8 cellular contexts compared by ENCODE assay signal in genomic region chr17:32519769-32520701, GRCh38. TPM values are rescaled to one million over a fixed set of nuclear protein-coding genes. Genes with fewer than 3 reads are reported as not detected.
DNase-seq lines count a peak whose midpoint lies in the region; ATAC-seq and FAIRE-seq lines count a peak whose summit lies in the region.

No MANE protein-coding gene starts in this region.

- peaks cover 3% of the 10 kb centered on the region for H3K9me3 Mint-ChIP-seq in activated CD4-positive, alpha-beta T cell treated with anti-CD3 and anti-CD28 coated beads, Interleukin-2, amount 10 ng/mL, durations not matched to agents 7 days and 5 days
- peaks cover 0 to 8% (median 0%) of the 10 kb centered on the region in 11 donors for H3K9me3 Mint-ChIP-seq in naive thymus-derived CD4-positive, alpha-beta T cell

- peaks cover 4% of the 10 kb centered on the region for H3K36me3 Mint-ChIP-seq in activated CD4-positive, alpha-beta T cell treated with anti-CD3 and anti-CD28 coated beads, Interleukin-2, amount 10 ng/mL, durations not matched to agents 7 days and 5 days (ENCODE audit: low read depth)
- H3K36me3 Mint-ChIP-seq in naive thymus-derived CD4-positive, alpha-beta T cell, result peaks cover 0 to 4% (median 0%) of the 10 kb centered on the region in 5 donors

- no peaks in the 10 kb centered on the region for H3K27me3 Mint-ChIP-seq in activated CD4-positive, alpha-beta T cell treated with anti-CD3 and anti-CD28 coated beads, Interleukin-2, amount 10 ng/mL, durations not matched to agents 7 days and 5 days
- no peaks in the 10 kb centered on the region for H3K27me3 Mint-ChIP-seq in naive thymus-derived CD4-positive, alpha-beta T cell

- intact Hi-C loops in naive thymus-derived CD4-positive, alpha-beta T cell (cut with micrococcal nuclease), result loop anchor here (1.0 to 5.0 kb wide), 8 partner anchors 17 to 1423 kb away; partner anchors contain the start of genes CDK5R1 (in 1 of the 2), PSMD11 (in 1 of the 2) and ZNF207 (in 1 of the 2)

- H3K27me3 ChIP-seq in BLaER1 (no peaks in the 10 kb centered on the region), HUES48 (ENCODE audit: control insufficient read depth, insufficient read depth, low read length) (no peaks in the 10 kb centered on the region), endocrine pancreas (ENCODE audit: control insufficient read depth, insufficient read depth, low read length) (no peaks in the 10 kb centered on the region)
- no peaks in the 10 kb centered on the region for H3K27me3 ChIP-seq in naive thymus-derived CD4-positive, alpha-beta T cell (ENCODE audit: control insufficient read depth in 2 of 2, insufficient read depth in 2 of 2, low read length in 2 of 2)

- peak; percentile 80 for FAIRE-seq in urothelium cell line (lab: Jason Lieb, UNC)

- H4K20me1 ChIP-seq in BLaER1, result no peaks in the 10 kb centered on the region

- peak overlapping the region; percentile 94 for H3K4me2 ChIP-seq in BLaER1

- H3K4me3 ChIP-seq in BLaER1, result peak overlapping the region; percentile 65
- H3K4me3 ChIP-seq in HUES48 (ENCODE audit: low read depth, low read length), result peak overlapping the region; percentile 64
- peak overlapping the region; percentile 57 for H3K4me3 ChIP-seq in endocrine pancreas (ENCODE audit: control insufficient read depth, insufficient read depth, low read length)
- H3K4me3 ChIP-seq in naive thymus-derived CD4-positive, alpha-beta T cell (ENCODE audit: low read length), result peak overlapping the region; percentile 50

- H3K4me3 Mint-ChIP-seq in activated CD4-positive, alpha-beta T cell treated with anti-CD3 and anti-CD28 coated beads, Interleukin-2, amount 10 ng/mL, durations not matched to agents 7 days and 5 days, result peak overlapping the region; percentile 73
- H3K4me3 Mint-ChIP-seq in naive thymus-derived CD4-positive, alpha-beta T cell, result peak overlapping the region; percentile 76 to 96 (median 88)

- H3K4me1 ChIP-seq in BLaER1 (peaks cover 97% of the 10 kb centered on the region), HUES48 (ENCODE audit: control insufficient read depth, insufficient read depth, low read length) (peaks cover 69% of the 10 kb centered on the region), endocrine pancreas (ENCODE audit: control insufficient read depth, insufficient read depth, low read length) (no peaks in the 10 kb centered on the region)
- H3K4me1 ChIP-seq in naive thymus-derived CD4-positive, alpha-beta T cell (ENCODE audit: control insufficient read depth in 2 of 2, insufficient read depth in 2 of 2, low read length in 2 of 2), result peaks cover 53 to 64% of the 10 kb centered on the region in 2 donors

- H3K9ac ChIP-seq in BLaER1 (peak overlapping the region; percentile 53), HUES48 (ENCODE audit: low read depth, low read length) (peak overlapping the region; percentile 50), endocrine pancreas (ENCODE audit: control insufficient read depth, insufficient read depth, low read length) (no peak overlapping the region)

- CTCF ChIA-PET in activated CD4-positive, alpha-beta T cell treated with anti-CD3 and anti-CD28 coated beads, Interleukin-2, amount 10 ng/mL, durations not matched to agents 7 days and 5 days (lab: Charles Lee), result interaction anchor here (0.7 kb wide), 2 partner anchors 984 to 1202 kb away, joined by 4 to 5 read pairs; no protein-coding TSS in a partner anchor
- CTCF ChIA-PET in naive thymus-derived CD4-positive, alpha-beta T cell (lab: Charles Lee), result interaction anchor here (0.7 to 3.5 kb wide), 6 partner anchors 8 to 58 kb away, joined by 3 to 20 read pairs (median 5); partner anchors contain the start of gene CDK5R1

- H3K36me3 ChIP-seq in BLaER1 (no peaks in the 10 kb centered on the region), HUES48 (ENCODE audit: control insufficient read depth, insufficient read depth, low read length) (no peaks in the 10 kb centered on the region), endocrine pancreas (ENCODE audit: control insufficient read depth, insufficient read depth, low read length) (no peaks in the 10 kb centered on the region)
- no peaks in the 10 kb centered on the region for H3K36me3 ChIP-seq in naive thymus-derived CD4-positive, alpha-beta T cell (ENCODE audit: control insufficient read depth in 2 of 3, insufficient read depth in 3 of 3, low read length in 3 of 3)

- ATAC-seq in naive thymus-derived CD4-positive, alpha-beta T cell, result peak; percentile 51
- ATAC-seq in GM18868 (IDR thresholded peaks at IDR 0.05; ENCODE audit: unreplicated experiment) (no peak), GM21529 (IDR thresholded peaks at IDR 0.05; ENCODE audit: unreplicated experiment) (no peak)

- peak; percentile 66 for DNase-seq in activated CD4-positive, alpha-beta T cell treated with anti-CD3 and anti-CD28 coated beads, Interleukin-2, amount 10 ng/mL, durations not matched to agents 7 days and 5 days
- peak in 8 of 9 donors; percentile 24 to 65 (median 50) for DNase-seq in naive thymus-derived CD4-positive, alpha-beta T cell
- peak; percentile 70 for DNase-seq in urothelium cell line (ENCODE audit: low spot score)

- H3K27ac ChIP-seq in BLaER1 (peak overlapping the region; percentile 61), HUES48 (ENCODE audit: low read depth, low read length) (peak overlapping the region; percentile 96)
- peak overlapping the region; percentile 60 for H3K27ac ChIP-seq in naive thymus-derived CD4-positive, alpha-beta T cell (ENCODE audit: low read depth, low read length)

- peak overlapping the region; percentile 95 for H3K27ac Mint-ChIP-seq in activated CD4-positive, alpha-beta T cell treated with anti-CD3 and anti-CD28 coated beads, Interleukin-2, amount 10 ng/mL, durations not matched to agents 7 days and 5 days
- H3K27ac Mint-ChIP-seq in naive thymus-derived CD4-positive, alpha-beta T cell, result peak overlapping the region; percentile 88 to 99 (median 93)

- POLR2A ChIA-PET in activated CD4-positive, alpha-beta T cell treated with anti-CD3 and anti-CD28 coated beads, Interleukin-2, amount 10 ng/mL, durations not matched to agents 7 days and 5 days (lab: Charles Lee), result interaction anchor here (0.5 to 0.7 kb wide), 2 partner anchors 13 to 17 kb away, joined by 3 read pairs; no protein-coding TSS in a partner anchor
- POLR2A ChIA-PET in naive thymus-derived CD4-positive, alpha-beta T cell (lab: Charles Lee), result interaction anchor here (0.6 to 22.6 kb wide), 5 partner anchors 13 to 32 kb away, joined by 5 to 382 read pairs (median 20); partner anchors contain the start of gene CDK5R1

- H3K4me1 Mint-ChIP-seq in activated CD4-positive, alpha-beta T cell treated with anti-CD3 and anti-CD28 coated beads, Interleukin-2, amount 10 ng/mL, durations not matched to agents 7 days and 5 days, result peaks cover 83% of the 10 kb centered on the region
- peaks cover 38 to 82% (median 78%) of the 10 kb centered on the region in 7 donors for H3K4me1 Mint-ChIP-seq in naive thymus-derived CD4-positive, alpha-beta T cell

- H3K9me3 ChIP-seq in BLaER1, result no peaks in the 10 kb centered on the region
- no peaks in the 10 kb centered on the region for H3K9me3 ChIP-seq in HUES48 (ENCODE audit: control insufficient read depth, insufficient read depth, low read length)
- no peaks in the 10 kb centered on the region for H3K9me3 ChIP-seq in endocrine pancreas (ENCODE audit: control insufficient read depth, low read length)
- H3K9me3 ChIP-seq in naive thymus-derived CD4-positive, alpha-beta T cell (ENCODE audit: control insufficient read depth in 2 of 3, low read length in 3 of 3), result no peaks in the 10 kb centered on the region

RNA-seq across cellular contexts. Expression of gene CDK5R1, which starts 33.2 kb away (rescaled TPM):
- total RNA-seq in activated CD4-positive, alpha-beta T cell treated with anti-CD3 and anti-CD28 coated beads, Interleukin-2, amount 10 ng/mL, durations not matched to agents 7 days and 5 days, result 1 to 10 TPM; 4.1 to 4.6 TPM
- total RNA-seq in naive thymus-derived CD4-positive, alpha-beta T cell, result 10 to 100 TPM in 3 of 5 experiments, 1 to 10 TPM in 2; 4.9 to 21.2 (median 12.2) TPM
- polyA plus RNA-seq in naive thymus-derived CD4-positive, alpha-beta T cell, result 1 to 10 TPM; 5.6 to 7.5 TPM
